In the genomic region with DNA sequence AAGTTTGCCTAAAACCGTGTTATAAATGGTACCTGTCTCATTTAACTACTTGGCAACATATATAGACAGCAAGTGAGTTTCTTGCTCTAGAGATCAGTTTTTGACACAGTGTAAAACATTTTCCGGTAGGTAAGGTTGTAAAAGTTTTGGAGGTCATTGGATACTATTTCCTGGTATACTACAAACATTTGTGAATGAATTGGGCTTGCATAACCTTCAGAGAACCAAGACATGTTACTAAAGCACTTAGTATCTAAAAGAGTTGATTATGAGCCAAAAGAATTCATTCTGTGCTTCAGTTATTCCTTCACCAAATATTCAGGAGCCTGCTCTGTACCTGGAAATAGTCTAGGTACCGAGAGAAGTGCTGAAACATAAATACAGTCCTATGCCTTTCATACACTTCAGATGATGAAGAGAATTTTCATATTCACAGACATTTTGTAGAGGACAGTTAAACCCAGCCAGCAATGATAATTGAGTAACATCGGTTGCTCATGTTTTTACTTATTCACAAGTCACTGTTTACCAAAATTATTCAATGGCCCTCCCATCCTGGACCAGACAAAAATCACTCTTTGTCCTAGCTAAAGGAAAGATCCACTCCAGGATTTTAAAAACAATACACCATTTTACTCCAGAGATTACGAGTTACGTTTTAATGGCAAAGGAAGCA, we compare ENCODE assay signal across 1 cellular context.
TF ChIP-seq lines count a peak whose summit lies in the region.

No MANE protein-coding gene starts in this region.

TF ChIP-seq in WTC11, 78 proteins besides CTCF, POLR2A, EP300 and RAD21 (continued from another document):
- TF ChIP-seq, protein P1, sequence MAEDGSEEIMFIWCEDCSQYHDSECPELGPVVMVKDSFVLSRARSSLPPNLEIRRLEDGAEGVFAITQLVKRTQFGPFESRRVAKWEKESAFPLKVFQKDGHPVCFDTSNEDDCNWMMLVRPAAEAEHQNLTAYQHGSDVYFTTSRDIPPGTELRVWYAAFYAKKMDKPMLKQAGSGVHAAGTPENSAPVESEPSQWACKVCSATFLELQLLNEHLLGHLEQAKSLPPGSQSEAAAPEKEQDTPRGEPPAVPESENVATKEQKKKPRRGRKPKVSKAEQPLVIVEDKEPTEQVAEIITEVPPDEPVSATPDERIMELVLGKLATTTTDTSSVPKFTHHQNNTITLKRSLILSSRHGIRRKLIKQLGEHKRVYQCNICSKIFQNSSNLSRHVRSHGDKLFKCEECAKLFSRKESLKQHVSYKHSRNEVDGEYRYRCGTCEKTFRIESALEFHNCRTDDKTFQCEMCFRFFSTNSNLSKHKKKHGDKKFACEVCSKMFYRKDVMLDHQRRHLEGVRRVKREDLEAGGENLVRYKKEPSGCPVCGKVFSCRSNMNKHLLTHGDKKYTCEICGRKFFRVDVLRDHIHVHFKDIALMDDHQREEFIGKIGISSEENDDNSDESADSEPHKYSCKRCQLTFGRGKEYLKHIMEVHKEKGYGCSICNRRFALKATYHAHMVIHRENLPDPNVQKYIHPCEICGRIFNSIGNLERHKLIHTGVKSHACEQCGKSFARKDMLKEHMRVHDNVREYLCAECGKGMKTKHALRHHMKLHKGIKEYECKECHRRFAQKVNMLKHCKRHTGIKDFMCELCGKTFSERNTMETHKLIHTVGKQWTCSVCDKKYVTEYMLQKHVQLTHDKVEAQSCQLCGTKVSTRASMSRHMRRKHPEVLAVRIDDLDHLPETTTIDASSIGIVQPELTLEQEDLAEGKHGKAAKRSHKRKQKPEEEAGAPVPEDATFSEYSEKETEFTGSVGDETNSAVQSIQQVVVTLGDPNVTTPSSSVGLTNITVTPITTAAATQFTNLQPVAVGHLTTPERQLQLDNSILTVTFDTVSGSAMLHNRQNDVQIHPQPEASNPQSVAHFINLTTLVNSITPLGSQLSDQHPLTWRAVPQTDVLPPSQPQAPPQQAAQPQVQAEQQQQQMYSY (CRISPR knock-in tag; IDR thresholded peaks at IDR 0.05), result no peak
- no peak for TF ChIP-seq NFATC4 (CRISPR knock-in tag; IDR thresholded peaks at IDR 0.05)
- TF ChIP-seq, protein P2, sequence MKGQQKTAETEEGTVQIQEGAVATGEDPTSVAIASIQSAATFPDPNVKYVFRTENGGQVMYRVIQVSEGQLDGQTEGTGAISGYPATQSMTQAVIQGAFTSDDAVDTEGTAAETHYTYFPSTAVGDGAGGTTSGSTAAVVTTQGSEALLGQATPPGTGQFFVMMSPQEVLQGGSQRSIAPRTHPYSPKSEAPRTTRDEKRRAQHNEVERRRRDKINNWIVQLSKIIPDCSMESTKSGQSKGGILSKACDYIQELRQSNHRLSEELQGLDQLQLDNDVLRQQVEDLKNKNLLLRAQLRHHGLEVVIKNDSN (CRISPR knock-in tag; IDR thresholded peaks at IDR 0.05), result no peak
- TF ChIP-seq SMAD4 (CRISPR knock-in tag; IDR thresholded peaks at IDR 0.05), result no peak
- no peak for TF ChIP-seq FOXJ3 (CRISPR knock-in tag; IDR thresholded peaks at IDR 0.05; ENCODE audit: borderline replicate concordance)
- TF ChIP-seq ELF4 (CRISPR knock-in tag; IDR thresholded peaks at IDR 0.05; ENCODE audit: low read depth), result no peak
- no peak for TF ChIP-seq RORB (CRISPR knock-in tag; IDR thresholded peaks at IDR 0.05)
- TF ChIP-seq, protein P3, sequence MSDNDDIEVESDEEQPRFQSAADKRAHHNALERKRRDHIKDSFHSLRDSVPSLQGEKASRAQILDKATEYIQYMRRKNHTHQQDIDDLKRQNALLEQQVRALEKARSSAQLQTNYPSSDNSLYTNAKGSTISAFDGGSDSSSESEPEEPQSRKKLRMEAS (CRISPR knock-in tag; IDR thresholded peaks at IDR 0.05), result no peak
- no peak for TF ChIP-seq TEAD1 (CRISPR knock-in tag; IDR thresholded peaks at IDR 0.05)
- TF ChIP-seq MXD4 (CRISPR knock-in tag; IDR thresholded peaks at IDR 0.05; ENCODE audit: borderline replicate concordance), result no peak
- TF ChIP-seq NR2C2 (CRISPR knock-in tag; IDR thresholded peaks at IDR 0.05), result no peak
- TF ChIP-seq, protein P4, sequence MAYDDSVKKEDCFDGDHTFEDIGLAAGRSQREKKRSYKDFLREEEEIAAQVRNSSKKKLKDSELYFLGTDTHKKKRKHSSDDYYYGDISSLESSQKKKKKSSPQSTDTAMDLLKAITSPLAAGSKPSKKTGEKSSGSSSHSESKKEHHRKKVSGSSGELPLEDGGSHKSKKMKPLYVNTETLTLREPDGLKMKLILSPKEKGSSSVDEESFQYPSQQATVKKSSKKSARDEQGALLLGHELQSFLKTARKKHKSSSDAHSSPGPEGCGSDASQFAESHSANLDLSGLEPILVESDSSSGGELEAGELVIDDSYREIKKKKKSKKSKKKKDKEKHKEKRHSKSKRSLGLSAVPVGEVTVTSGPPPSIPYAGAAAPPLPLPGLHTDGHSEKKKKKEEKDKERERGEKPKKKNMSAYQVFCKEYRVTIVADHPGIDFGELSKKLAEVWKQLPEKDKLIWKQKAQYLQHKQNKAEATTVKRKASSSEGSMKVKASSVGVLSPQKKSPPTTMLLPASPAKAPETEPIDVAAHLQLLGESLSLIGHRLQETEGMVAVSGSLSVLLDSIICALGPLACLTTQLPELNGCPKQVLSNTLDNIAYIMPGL (CRISPR knock-in tag; IDR thresholded peaks at IDR 0.05), result no peak
- no peak for TF ChIP-seq RELA (CRISPR knock-in tag; IDR thresholded peaks at IDR 0.05; ENCODE audit: borderline replicate concordance)
- no peak for TF ChIP-seq GRHL2 (CRISPR knock-in tag; IDR thresholded peaks at IDR 0.05; ENCODE audit: insufficient replicate concordance, severe bottlenecking)
